8 cellular contexts compared by ENCODE assay signal in genomic region chr20:31861346-31862156, GRCh38. TPM values are rescaled to one million over a fixed set of nuclear protein-coding genes. Genes with fewer than 3 reads are reported as not detected.
DNase-seq lines count a peak whose midpoint lies in the region; ATAC-seq and TF ChIP-seq lines count a peak whose summit lies in the region.

No MANE protein-coding gene starts in this region.

- peaks cover 15% of the 10 kb centered on the region for H3K4me1 Mint-ChIP-seq in WTC11

- peaks cover 37% of the 10 kb centered on the region for H3K27me3 Mint-ChIP-seq in WTC11 (ENCODE audit: low read depth)

- H3K4me3 ChIP-seq in cardiac fibroblast (replicated peaks in 1 of 2; ENCODE audit: low read depth in 2 of 2, low read length in 2 of 2), result peak overlapping the region; percentile 40 to 45

- ATAC-seq in GM19397 (IDR thresholded peaks at IDR 0.05; ENCODE audit: unreplicated experiment) (peak; percentile 61), WTC11 (peak; percentile 82)

- CTCF ChIA-PET in WTC11 (lab: Charles Lee), result interaction anchor here (0.6 to 3.6 kb wide), 12 partner anchors 9 to 347 kb away, joined by 3 to 28 read pairs (median 6); partner anchors contain the start of genes HM13 and PDRG1

- H3K9me3 Mint-ChIP-seq in WTC11, result no peaks in the 10 kb centered on the region

- peak overlapping the region; percentile 93 for H3K27ac Mint-ChIP-seq in WTC11

- peak overlapping the region; percentile 91 for H3K4me3 Mint-ChIP-seq in WTC11

- POLR2A ChIA-PET in WTC11 (lab: Charles Lee), result interaction anchor here (0.6 to 1.5 kb wide), 2 partner anchors 90 to 158 kb away, joined by 4 to 6 read pairs; partner anchors contain the start of gene PDRG1

- DNase-seq in AG08396 (ENCODE audit: low spot score) (peak; percentile 86), NCI-H187 treated with DMSO at 0.1 percent for 48 hours (lab: John Stamatoyannopoulos, UW) (peak; percentile 46), WTC11 (ENCODE audit: low spot score) (peak; percentile 82), cardiac fibroblast (ENCODE audit: low read depth in 2 of 2) (peak in 1 of 2 donors; percentile 65), left kidney (ENCODE audit: low read depth, low spot score) (peak; percentile 95), middle frontal gyrus (ENCODE audit: extremely low spot score, low spot score) (no peak)
- peak; percentile 43 to 59 for DNase-seq in stimulated activated CD4-positive, alpha-beta T cell treated with anti-CD3 and anti-CD28 coated beads, Interleukin-2, amount 100 ng/mL, for 48 hours

- no peaks in the 10 kb centered on the region for H3K36me3 Mint-ChIP-seq in WTC11

- TF ChIP-seq CTCF in WTC11 (IDR thresholded peaks at IDR 0.05) (no peak), cardiac fibroblast (IDR thresholded peaks at IDR 0.05; ENCODE audit: low read depth, low read length) (no peak)

TF ChIP-seq in WTC11, 78 proteins besides CTCF, POLR2A, EP300 and RAD21:
- TF ChIP-seq CREM (CRISPR knock-in tag; IDR thresholded peaks at IDR 0.05) (peak; percentile 67; the same call in 1 of the 2 replicates), CBFB (CRISPR knock-in tag; IDR thresholded peaks at IDR 0.05; ENCODE audit: low read depth) (0 out of 2 replicates have a peak, but pooled peaks have one; percentile 32), FOXP4 (CRISPR knock-in tag; IDR thresholded peaks at IDR 0.05) (0 out of 2 replicates have a peak, but pooled peaks have one; percentile 41), SP1 (CRISPR knock-in tag; conservative IDR thresholded peaks at IDR 0.05) (peak; percentile 10), HMGXB4 (CRISPR knock-in tag; IDR thresholded peaks at IDR 0.05) (peak; percentile 55; the same call in 1 of the 2 replicates), ATF3 (CRISPR knock-in tag; conservative IDR thresholded peaks at IDR 0.05) (no peak), PRDM15 (CRISPR knock-in tag; IDR thresholded peaks at IDR 0.05) (peak; percentile 83), TP53 (CRISPR knock-in tag; IDR thresholded peaks at IDR 0.05) (peak; percentile 67; the same call in 1 of the 2 replicates), E2F5 (CRISPR knock-in tag; IDR thresholded peaks at IDR 0.05) (0 out of 2 replicates have a peak, but pooled peaks have one; percentile 51), ATF6 (CRISPR knock-in tag; IDR thresholded peaks at IDR 0.05) (no peak), ZNF138 (CRISPR knock-in tag; conservative IDR thresholded peaks at IDR 0.05) (0 out of 2 replicates have a peak, but pooled peaks have one; percentile 47)

RNA-seq across cellular contexts. Expression of gene DUSP15, which starts 8.8 kb away (rescaled TPM):
- 1.7 to 2.4 TPM (median 2.0 TPM) in 3 replicates for total RNA-seq in WTC11 (2021)

RNA-seq across cellular contexts. Expression of gene TTLL9, which starts 8.9 kb away (rescaled TPM):
- 0.39 TPM in 1 of 3 replicates, not detected in the others for total RNA-seq in WTC11 (2021)

RNA-seq across cellular contexts. Expression of gene FOXS1, which starts 16.1 kb away (rescaled TPM):
- total RNA-seq in WTC11 (2021), result not detected in 3 replicates

RNA-seq across cellular contexts. Expression of gene MYLK2, which starts 42.4 kb away (rescaled TPM):
- total RNA-seq in WTC11 (2021), result 0.11 to 0.28 TPM in 2 of 3 replicates, not detected in the other
